Comparison of ENCODE assay signal across 29 cellular contexts in genomic region chr18:55811964-55812363, GRCh38.
"Had no signal": no experiment of that assay in that cellular context is flagged by ENCODE, and none has a peak within 500 bp of the region (broad histone marks: within the 10 kb centered on the region; RNA-seq: fewer than 3 reads in every experiment).

No MANE protein-coding gene starts in this region.

- H3K27me3 Mint-ChIP-seq: activated CD4-positive, alpha-beta memory T cell treated with anti-CD3 and anti-CD28 coated beads, Interleukin-2, amount 10 ng/mL, durations not matched to agents 7 days and 5 days; activated CD8-positive, alpha-beta memory T cell treated with anti-CD3 and anti-CD28 coated beads, Interleukin-2, amount 10 ng/mL, durations not matched to agents 7 days and 5 days; activated naive CD4-positive, alpha-beta T cell treated with anti-CD3 and anti-CD28 coated beads, Interleukin-2, amount 10 ng/mL, durations not matched to agents 7 days and 5 days; activated naive CD8-positive, alpha-beta T cell; activated naive CD8-positive, alpha-beta T cell treated with anti-CD3 and anti-CD28 coated beads, Interleukin-2, amount 50 U/mL, for 24 hours; brain had no signal

- ATAC-seq: activated CD8-positive, alpha-beta memory T cell treated with anti-CD3 and anti-CD28 coated beads, Interleukin-2, amount 10 ng/mL, durations not matched to agents 7 days and 5 days; activated naive CD8-positive, alpha-beta T cell treated with anti-CD3 and anti-CD28 coated beads, Interleukin-2, amount 50 U/mL, for 24 hours had no signal

- DNase-seq: activated B cell treated with CpG ODN at 0.5 μM for 24 hours; activated CD4-positive, alpha-beta memory T cell treated with anti-CD3 and anti-CD28 coated beads, Interleukin-2, amount 10 ng/mL, durations not matched to agents 7 days and 5 days; activated CD4-positive, alpha-beta T cell treated with anti-CD3 and anti-CD28 coated beads for 4 hours; activated CD4-positive, CD25-positive, alpha-beta regulatory T cell treated with anti-CD3 and anti-CD28 coated beads, Interleukin-2, amount 50 U/mL, for 72 hours; activated CD8-positive, alpha-beta memory T cell treated with anti-CD3 and anti-CD28 coated beads for 24 hours; activated CD8-positive, alpha-beta memory T cell treated with anti-CD3 and anti-CD28 coated beads, Interleukin-2, amount 10 ng/mL, durations not matched to agents 7 days and 5 days; activated CD8-positive, alpha-beta memory T cell treated with anti-CD3 and anti-CD28 coated beads, Interleukin-2, amount 50 U/mL, for 48 hours; activated effector memory CD4-positive, alpha-beta T cell treated with Interleukin-2 at 50 U/mL for 16 hours; activated naive CD4-positive, alpha-beta T cell treated with anti-CD3 and anti-CD28 coated beads, Interleukin-2, amount 10 ng/mL, durations not matched to agents 7 days and 5 days; activated naive CD8-positive, alpha-beta T cell treated with anti-CD3 and anti-CD28 coated beads, Interleukin-2, amount 50 U/mL, for 24 hours; activated T-cell treated with anti-CD3 and anti-CD28 coated beads, Interleukin-2, amount 50 U/mL, for 48 hours; anterior cingulate cortex; caudate nucleus; cerebellar nuclear complex; Karpas-422; NCI-H187 treated with DMSO at 0.1 percent for 48 hours; NCI-H2081 treated with DMSO at 0.1 percent for 48 hours; NCI-H226; NCI-H446 treated with DMSO at 0.1 percent for 48 hours; NCI-H524 treated with DMSO at 0.1 percent for 48 hours; Right ventricle myocardium superior; SW 1271; T-helper 1 cell; T-helper 2 cell; T-helper 9 cell had no signal

- FAIRE-seq: bronchial epithelial cell had no signal

- H3K36me3 Mint-ChIP-seq: activated CD8-positive, alpha-beta memory T cell treated with anti-CD3 and anti-CD28 coated beads, Interleukin-2, amount 10 ng/mL, durations not matched to agents 7 days and 5 days; activated naive CD4-positive, alpha-beta T cell treated with anti-CD3 and anti-CD28 coated beads, Interleukin-2, amount 10 ng/mL, durations not matched to agents 7 days and 5 days; activated naive CD8-positive, alpha-beta T cell; brain had no signal

- H3K9me3 Mint-ChIP-seq: activated B cell treated with CpG ODN at 0.5 μM for 24 hours; activated CD4-positive, alpha-beta memory T cell treated with anti-CD3 and anti-CD28 coated beads, Interleukin-2, amount 10 ng/mL, durations not matched to agents 7 days and 5 days; activated naive CD4-positive, alpha-beta T cell treated with anti-CD3 and anti-CD28 coated beads, Interleukin-2, amount 10 ng/mL, durations not matched to agents 7 days and 5 days; activated naive CD8-positive, alpha-beta T cell treated with anti-CD3 and anti-CD28 coated beads, Interleukin-2, amount 50 U/mL, for 24 hours; brain had no signal

- H3K4me1 Mint-ChIP-seq: activated B cell treated with CpG ODN at 0.5 μM for 24 hours; activated CD4-positive, alpha-beta memory T cell treated with anti-CD3 and anti-CD28 coated beads, Interleukin-2, amount 10 ng/mL, durations not matched to agents 7 days and 5 days; activated CD8-positive, alpha-beta memory T cell treated with anti-CD3 and anti-CD28 coated beads, Interleukin-2, amount 10 ng/mL, durations not matched to agents 7 days and 5 days; activated naive CD4-positive, alpha-beta T cell treated with anti-CD3 and anti-CD28 coated beads, Interleukin-2, amount 10 ng/mL, durations not matched to agents 7 days and 5 days; activated naive CD8-positive, alpha-beta T cell treated with anti-CD3 and anti-CD28 coated beads, Interleukin-2, amount 50 U/mL, for 24 hours; brain had no signal

- H3K27ac Mint-ChIP-seq: activated B cell treated with CpG ODN at 0.5 μM for 24 hours; activated CD4-positive, alpha-beta memory T cell treated with anti-CD3 and anti-CD28 coated beads, Interleukin-2, amount 10 ng/mL, durations not matched to agents 7 days and 5 days; activated CD8-positive, alpha-beta memory T cell treated with anti-CD3 and anti-CD28 coated beads, Interleukin-2, amount 10 ng/mL, durations not matched to agents 7 days and 5 days; activated naive CD4-positive, alpha-beta T cell treated with anti-CD3 and anti-CD28 coated beads, Interleukin-2, amount 10 ng/mL, durations not matched to agents 7 days and 5 days; activated naive CD8-positive, alpha-beta T cell; activated naive CD8-positive, alpha-beta T cell treated with anti-CD3 and anti-CD28 coated beads, Interleukin-2, amount 50 U/mL, for 24 hours; brain had no signal

- H3K27ac ChIP-seq: VCaP had no signal

- H3K4me3 Mint-ChIP-seq: activated B cell treated with CpG ODN at 0.5 μM for 24 hours; activated CD4-positive, alpha-beta memory T cell treated with anti-CD3 and anti-CD28 coated beads, Interleukin-2, amount 10 ng/mL, durations not matched to agents 7 days and 5 days; activated CD8-positive, alpha-beta memory T cell treated with anti-CD3 and anti-CD28 coated beads, Interleukin-2, amount 10 ng/mL, durations not matched to agents 7 days and 5 days; activated naive CD4-positive, alpha-beta T cell treated with anti-CD3 and anti-CD28 coated beads, Interleukin-2, amount 10 ng/mL, durations not matched to agents 7 days and 5 days; activated naive CD8-positive, alpha-beta T cell; activated naive CD8-positive, alpha-beta T cell treated with anti-CD3 and anti-CD28 coated beads, Interleukin-2, amount 50 U/mL, for 24 hours; brain had no signal
